In the genomic region with DNA sequence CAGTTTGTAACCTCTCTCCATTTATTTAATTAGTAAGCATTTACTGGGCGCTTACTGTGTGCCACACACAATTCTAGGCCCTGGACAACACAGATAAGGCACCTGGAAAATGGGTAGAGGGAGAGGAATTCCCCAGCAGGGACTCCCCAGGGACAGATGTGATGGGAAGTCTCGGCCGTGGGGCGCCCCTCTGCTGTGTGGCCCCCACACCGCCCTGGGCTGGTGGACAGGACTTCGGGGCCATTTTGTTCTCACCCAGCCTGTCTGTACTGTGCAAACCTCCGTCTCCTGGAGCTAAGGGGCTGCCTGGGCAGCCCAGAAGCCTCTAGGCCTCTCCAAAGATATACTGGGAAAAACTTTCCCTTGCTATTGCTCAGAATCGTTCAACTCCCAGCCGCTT, we compare ENCODE assay signal across 20 cellular contexts.
"Had no signal": no experiment of that assay in that cellular context is flagged by ENCODE, and none has a peak within 500 bp of the region (broad histone marks: within the 10 kb centered on the region; RNA-seq: fewer than 3 reads in every experiment).

No MANE protein-coding gene starts in this region.

- H3K9me3 Mint-ChIP-seq: activated naive CD8-positive, alpha-beta T cell treated with anti-CD3 and anti-CD28 coated beads, Interleukin-2, amount 10 ng/mL, durations not matched to agents 7 days and 5 days; central memory CD8-positive, alpha-beta T cell; memory B cell had no signal

- H3K27ac ChIP-seq: brain microvascular endothelial cell, psoas muscle, suprapubic skin had no signal

- ATAC-seq: psoas muscle; stimulated activated naive CD8-positive, alpha-beta T cell treated with anti-CD3 and anti-CD28 coated beads, Interleukin-15, Interleukin-2, amounts not matched to agents 100 U/mL and 50 U/mL, for 24 hours had no signal

- DNase-seq: activated CD4-positive, alpha-beta T cell treated with anti-CD3 and anti-CD28 coated beads for 1 hour; activated CD4-positive, alpha-beta T cell treated with anti-CD3 and anti-CD28 coated beads, Interleukin-2, amount 50 U/mL, for 4 hours; activated naive CD4-positive, alpha-beta T cell; activated naive CD8-positive, alpha-beta T cell treated with anti-CD3 and anti-CD28 coated beads, Interleukin-2, amount 10 ng/mL, durations not matched to agents 7 days and 5 days; activated T-cell treated with anti-CD3 and anti-CD28 coated beads for 4 hours; brain microvascular endothelial cell; effector CD8-positive, alpha-beta T cell; esophagus squamous epithelium; hypothalamus; left ventricle myocardium superior; nephron progenitor cell; psoas muscle; small intestine; stimulated activated CD4-positive, alpha-beta T cell treated with anti-CD3 and anti-CD28 coated beads, Interleukin-4, amount 100 ng/mL, for 4 hours; stimulated activated CD8-positive, alpha-beta memory T cell treated with anti-CD3 and anti-CD28 coated beads, Interleukin-4, amount 100 ng/mL, for 48 hours; stimulated activated naive CD8-positive, alpha-beta T cell treated with anti-CD3 and anti-CD28 coated beads, Interleukin-15, Interleukin-2, amounts not matched to agents 100 U/mL and 50 U/mL, for 24 hours had no signal

- H3K27ac Mint-ChIP-seq: activated naive CD8-positive, alpha-beta T cell treated with anti-CD3 and anti-CD28 coated beads, Interleukin-2, amount 10 ng/mL, durations not matched to agents 7 days and 5 days; memory B cell had no signal

- H3K4me3 Mint-ChIP-seq: activated naive CD8-positive, alpha-beta T cell treated with anti-CD3 and anti-CD28 coated beads, Interleukin-2, amount 10 ng/mL, durations not matched to agents 7 days and 5 days; central memory CD8-positive, alpha-beta T cell; memory B cell; nephron progenitor cell had no signal

- H3K36me3 ChIP-seq: brain microvascular endothelial cell, esophagus squamous epithelium, suprapubic skin had no signal

- H3K9me3 ChIP-seq: psoas muscle, suprapubic skin had no signal

- H3K27me3 ChIP-seq: brain microvascular endothelial cell, esophagus squamous epithelium, suprapubic skin had no signal

- H3K4me3 ChIP-seq: coronary artery, esophagus squamous epithelium, psoas muscle, suprapubic skin had no signal

- H3K36me3 Mint-ChIP-seq: activated naive CD8-positive, alpha-beta T cell treated with anti-CD3 and anti-CD28 coated beads, Interleukin-2, amount 10 ng/mL, durations not matched to agents 7 days and 5 days; memory B cell had no signal
